In genomic region chr11:23490557-23491235, GRCh38 we compare ENCODE assay signal across 26 cellular contexts.
"Had no signal": no experiment of that assay in that cellular context is flagged by ENCODE, and none has a peak within 500 bp of the region (broad histone marks: within the 10 kb centered on the region; RNA-seq: fewer than 3 reads in every experiment).

No MANE protein-coding gene starts in this region.

- H3K9me3 Mint-ChIP-seq: type B pancreatic cell had no signal

- H3K4me1 Mint-ChIP-seq: naive thymus-derived CD8-positive, alpha-beta T cell; nephron progenitor cell; stimulated activated effector memory CD8-positive, alpha-beta T cell treated with anti-CD3 and anti-CD28 coated beads, Interleukin-12 subunit alpha, Interleukin-12 subunit beta, amount 100 ng/mL, for 72 hours had no signal

- H3K27me3 Mint-ChIP-seq: naive thymus-derived CD8-positive, alpha-beta T cell; type B pancreatic cell had no signal

- H3K36me3 Mint-ChIP-seq: naive thymus-derived CD8-positive, alpha-beta T cell; stimulated activated effector memory CD8-positive, alpha-beta T cell treated with anti-CD3 and anti-CD28 coated beads, Interleukin-12 subunit alpha, Interleukin-12 subunit beta, amount 100 ng/mL, for 72 hours; type B pancreatic cell had no signal

- H3K36me3 ChIP-seq: esophagus muscularis mucosa, heart right ventricle, left lung, ovary, sigmoid colon, tibial artery had no signal

- H3K27ac Mint-ChIP-seq: naive thymus-derived CD8-positive, alpha-beta T cell; nephron progenitor cell; stimulated activated effector memory CD8-positive, alpha-beta T cell treated with anti-CD3 and anti-CD28 coated beads, Interleukin-12 subunit alpha, Interleukin-12 subunit beta, amount 100 ng/mL, for 72 hours; type B pancreatic cell had no signal

- H3K4me3 ChIP-seq: dorsolateral prefrontal cortex, esophagus muscularis mucosa, heart right ventricle, left lung, ovary, psoas muscle, sigmoid colon, testis, tibial artery had no signal

- H3K4me1 ChIP-seq: esophagus muscularis mucosa, foreskin keratinocyte, heart right ventricle, left lung, psoas muscle, sigmoid colon, testis, tibial artery had no signal

- H3K4me3 Mint-ChIP-seq: naive thymus-derived CD8-positive, alpha-beta T cell; nephron progenitor cell; stimulated activated effector memory CD8-positive, alpha-beta T cell treated with anti-CD3 and anti-CD28 coated beads, Interleukin-12 subunit alpha, Interleukin-12 subunit beta, amount 100 ng/mL, for 72 hours; type B pancreatic cell had no signal

- DNase-seq: dorsolateral prefrontal cortex; effector CD4-positive, alpha-beta T cell; foreskin keratinocyte; glutamatergic neuron; heart right ventricle; hippocampal formation; left cardiac atrium; left lung; mesenchymal stem cell; naive thymus-derived CD8-positive, alpha-beta T cell; nephron progenitor cell; nucleus accumbens; ovary; posterior cingulate gyrus; psoas muscle; right cardiac atrium; sigmoid colon; stimulated activated CD4-positive, alpha-beta T cell treated with anti-CD3 and anti-CD28 coated beads, Interleukin-2, amount 100 ng/mL, for 24 hours; stimulated activated CD4-positive, alpha-beta T cell treated with anti-CD3 and anti-CD28 coated beads, Interleukin-4, amount 100 ng/mL, for 24 hours; stimulated activated naive CD8-positive, alpha-beta T cell treated with anti-CD3 and anti-CD28 coated beads, Interleukin-15, Interleukin-2, amounts not matched to agents 100 U/mL and 50 U/mL, for 24 hours; substantia nigra; testis; tibial artery had no signal

- H3K9me3 ChIP-seq: ovary, psoas muscle, sigmoid colon, testis had no signal

- H3K27ac ChIP-seq: dorsolateral prefrontal cortex, esophagus muscularis mucosa, foreskin keratinocyte, heart right ventricle, left lung, ovary, psoas muscle, sigmoid colon, testis, tibial artery had no signal

- ATAC-seq: foreskin keratinocyte; heart right ventricle; left cardiac atrium; left lung; naive thymus-derived CD8-positive, alpha-beta T cell; psoas muscle; right cardiac atrium; stimulated activated effector memory CD8-positive, alpha-beta T cell treated with anti-CD3 and anti-CD28 coated beads, Interleukin-12 subunit alpha, Interleukin-12 subunit beta, amount 100 ng/mL, for 72 hours; stimulated activated naive CD8-positive, alpha-beta T cell treated with anti-CD3 and anti-CD28 coated beads, Interleukin-15, Interleukin-2, amounts not matched to agents 100 U/mL and 50 U/mL, for 24 hours had no signal

- H3K27me3 ChIP-seq: dorsolateral prefrontal cortex, esophagus muscularis mucosa, foreskin keratinocyte, heart right ventricle, left lung, ovary, sigmoid colon, testis, tibial artery had no signal
